Comparison of ENCODE assay signal across 28 cellular contexts in the genomic region with DNA sequence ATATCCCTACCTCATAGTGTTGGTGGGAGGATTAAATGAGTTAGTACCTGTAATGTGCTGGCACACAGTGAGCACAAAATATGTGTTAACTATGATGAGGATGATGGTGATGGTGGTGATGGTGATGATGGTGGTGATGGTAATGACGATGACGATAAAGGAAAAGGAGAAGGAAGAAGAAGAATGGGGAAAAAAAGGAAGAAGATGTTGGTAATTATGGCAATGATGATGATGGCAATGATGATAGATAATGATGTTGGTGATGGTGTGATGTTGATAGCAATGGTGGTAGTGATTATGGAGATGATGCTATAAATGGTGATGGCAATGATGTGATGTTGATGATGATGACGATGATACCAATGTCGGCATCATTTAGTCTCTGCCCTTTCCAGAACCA.
"Had no signal": no experiment of that assay in that cellular context is flagged by ENCODE, and none has a peak within 500 bp of the region (broad histone marks: within the 10 kb centered on the region; RNA-seq: fewer than 3 reads in every experiment).

No MANE protein-coding gene starts in this region.

- H3K4me1 ChIP-seq: tibial nerve, transverse colon, upper lobe of left lung, upper lobe of right lung, vagina had no signal

- DNase-seq: stimulated activated CD4-positive, alpha-beta T cell treated with anti-CD3 and anti-CD28 coated beads, Interleukin-2, amount 100 ng/mL, for 48 hours; stimulated activated CD4-positive, alpha-beta T cell treated with anti-CD3 and anti-CD28 coated beads, Interleukin-4, amount 100 ng/mL, for 1 hour; stimulated activated CD4-positive, alpha-beta T cell treated with anti-CD3 and anti-CD28 coated beads, Interleukin-4, amount 100 ng/mL, for 24 hours; stimulated activated CD4-positive, alpha-beta T cell treated with anti-CD3 and anti-CD28 coated beads, Interleukin-4, amount 100 ng/mL, for 4 hours; stimulated activated CD8-positive, alpha-beta memory T cell treated with anti-CD3 and anti-CD28 coated beads, Interleukin-4, amount 100 ng/mL, for 48 hours; stimulated activated naive B cell treated with anti-CD40 and anti-IgM and Interleukin-4, amounts not matched to agents 10 μg/mL and 1 μg/mL and 100 μg/mL, for 72 hours; stimulated activated naive CD4-positive, alpha-beta T cell; stimulated activated naive CD4-positive, alpha-beta T cell treated with Interleukin-2 at 50 U/mL for 16 hours; stimulated activated naive CD8-positive, alpha-beta T cell treated with anti-CD3 and anti-CD28 coated beads, Interleukin-15, amount 100 ng/mL, for 72 hours; stimulated activated naive CD8-positive, alpha-beta T cell treated with anti-CD3 and anti-CD28 coated beads, Interleukin-15, Interleukin-2, amounts not matched to agents 100 U/mL and 50 U/mL, for 24 hours; stomach; substantia nigra; testis; thyroid gland; tibial artery; transverse colon; trophoblast cell; upper lobe of left lung; upper lobe of right lung; uterus had no signal

- H3K27me3 ChIP-seq: stomach, suprapubic skin, testis, thyroid gland, tibial artery, tibial nerve, transverse colon, upper lobe of left lung, upper lobe of right lung, uterus, vagina had no signal

- H3K36me3 ChIP-seq: stomach, suprapubic skin, thoracic aorta, thyroid gland, tibial artery, tibial nerve, transverse colon, upper lobe of left lung, upper lobe of right lung, uterus, vagina had no signal

- H3K27ac ChIP-seq: stomach, suprapubic skin, testis, thyroid gland, tibial artery, tibial nerve, transverse colon, upper lobe of left lung, upper lobe of right lung, uterus, vagina had no signal

- ATAC-seq: stimulated activated effector memory CD8-positive, alpha-beta T cell treated with anti-CD3 and anti-CD28 coated beads, Interleukin-12 subunit alpha, Interleukin-12 subunit beta, amount 100 ng/mL, for 72 hours; stimulated activated memory B cell treated with anti-CD40 and anti-IgM and Interleukin-4, amounts not matched to agents 10 μg/mL and 1 μg/mL and 100 μg/mL, for 72 hours; stimulated activated naive B cell treated with anti-CD40 and anti-IgM and Interleukin-4, amounts not matched to agents 10 μg/mL and 1 μg/mL and 100 μg/mL, for 72 hours; stimulated activated naive CD8-positive, alpha-beta T cell treated with anti-CD3 and anti-CD28 coated beads, Interleukin-15, amount 100 ng/mL, for 72 hours; stimulated activated naive CD8-positive, alpha-beta T cell treated with anti-CD3 and anti-CD28 coated beads, Interleukin-15, Interleukin-2, amounts not matched to agents 100 U/mL and 50 U/mL, for 24 hours; upper lobe of right lung had no signal

- H3K9me3 Mint-ChIP-seq: stimulated activated naive CD8-positive, alpha-beta T cell treated with anti-CD3 and anti-CD28 coated beads, Interleukin-15, Interleukin-2, amounts not matched to agents 100 ng/mL and 50 ng/mL, for 24 hours; type B pancreatic cell had no signal

- H3K36me3 Mint-ChIP-seq: stimulated activated effector memory CD8-positive, alpha-beta T cell treated with anti-CD3 and anti-CD28 coated beads, Interleukin-12 subunit alpha, Interleukin-12 subunit beta, amount 100 ng/mL, for 72 hours; stimulated activated memory B cell treated with anti-CD40 and anti-IgM and Interleukin-4, amounts not matched to agents 10 μg/mL and 1 μg/mL and 100 μg/mL, for 72 hours; stimulated activated naive B cell treated with anti-CD40 and anti-IgM and Interleukin-4, amounts not matched to agents 10 μg/mL and 1 μg/mL and 100 μg/mL, for 72 hours; type B pancreatic cell had no signal

- H3K27me3 Mint-ChIP-seq: stimulated activated naive CD8-positive, alpha-beta T cell treated with anti-CD3 and anti-CD28 coated beads, Interleukin-15, Interleukin-2, amounts not matched to agents 100 ng/mL and 50 ng/mL, for 24 hours had no signal

- H3K27ac Mint-ChIP-seq: stimulated activated effector memory CD8-positive, alpha-beta T cell treated with anti-CD3 and anti-CD28 coated beads, Interleukin-12 subunit alpha, Interleukin-12 subunit beta, amount 100 ng/mL, for 72 hours; stimulated activated memory B cell treated with anti-CD40 and anti-IgM and Interleukin-4, amounts not matched to agents 10 μg/mL and 1 μg/mL and 100 μg/mL, for 72 hours; stimulated activated naive B cell treated with anti-CD40 and anti-IgM and Interleukin-4, amounts not matched to agents 10 μg/mL and 1 μg/mL and 100 μg/mL, for 72 hours; stimulated activated naive CD8-positive, alpha-beta T cell treated with anti-CD3 and anti-CD28 coated beads, Interleukin-15, amount 100 ng/mL, for 72 hours; stimulated activated naive CD8-positive, alpha-beta T cell treated with anti-CD3 and anti-CD28 coated beads, Interleukin-15, Interleukin-2, amounts not matched to agents 100 ng/mL and 50 ng/mL, for 24 hours; type B pancreatic cell had no signal

- H3K9me3 ChIP-seq: stomach, suprapubic skin, testis, thoracic aorta, thyroid gland, tibial artery, tibial nerve, transverse colon, upper lobe of left lung, upper lobe of right lung, uterus, vagina had no signal

- H3K4me3 Mint-ChIP-seq: stimulated activated effector memory CD8-positive, alpha-beta T cell treated with anti-CD3 and anti-CD28 coated beads, Interleukin-12 subunit alpha, Interleukin-12 subunit beta, amount 100 ng/mL, for 72 hours; stimulated activated memory B cell treated with anti-CD40 and anti-IgM and Interleukin-4, amounts not matched to agents 10 μg/mL and 1 μg/mL and 100 μg/mL, for 72 hours; stimulated activated naive B cell treated with anti-CD40 and anti-IgM and Interleukin-4, amounts not matched to agents 10 μg/mL and 1 μg/mL and 100 μg/mL, for 72 hours; stimulated activated naive CD8-positive, alpha-beta T cell treated with anti-CD3 and anti-CD28 coated beads, Interleukin-15, amount 100 ng/mL, for 72 hours; stimulated activated naive CD8-positive, alpha-beta T cell treated with anti-CD3 and anti-CD28 coated beads, Interleukin-15, Interleukin-2, amounts not matched to agents 100 ng/mL and 50 ng/mL, for 24 hours; type B pancreatic cell had no signal

- H3K4me1 Mint-ChIP-seq: stimulated activated effector memory CD8-positive, alpha-beta T cell treated with anti-CD3 and anti-CD28 coated beads, Interleukin-12 subunit alpha, Interleukin-12 subunit beta, amount 100 ng/mL, for 72 hours; stimulated activated memory B cell treated with anti-CD40 and anti-IgM and Interleukin-4, amounts not matched to agents 10 μg/mL and 1 μg/mL and 100 μg/mL, for 72 hours; stimulated activated naive CD8-positive, alpha-beta T cell treated with anti-CD3 and anti-CD28 coated beads, Interleukin-15, amount 100 ng/mL, for 72 hours had no signal

- H3K4me3 ChIP-seq: stomach, suprapubic skin, testis, thoracic aorta, thyroid gland, tibial artery, tibial nerve, transverse colon, upper lobe of left lung, upper lobe of right lung, uterus, vagina had no signal
